In the genomic region with DNA sequence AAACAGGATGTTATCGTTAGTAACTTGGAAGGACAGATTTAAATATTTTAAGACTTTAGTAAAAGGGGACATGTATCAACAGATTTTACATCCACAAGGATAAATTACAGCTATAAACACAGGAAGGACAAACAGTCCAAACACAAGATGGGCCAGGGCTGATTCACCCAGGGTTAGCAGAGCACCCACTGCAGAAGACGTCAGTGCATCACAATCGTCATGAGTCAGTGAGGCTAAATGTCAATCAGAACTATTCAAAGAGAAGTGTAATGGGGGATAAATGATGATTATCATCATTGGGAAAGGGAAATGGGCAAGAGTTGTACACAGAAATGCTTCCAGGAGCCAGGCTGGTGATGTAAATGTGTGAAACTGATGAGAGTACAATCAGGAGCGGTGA, we compare ENCODE assay signal across 28 cellular contexts.
DNase-seq lines count a peak whose midpoint lies in the region; ATAC-seq, FAIRE-seq and TF ChIP-seq lines count a peak whose summit lies in the region.
"Had no signal": no experiment of that assay in that cellular context is flagged by ENCODE, and none has a peak within 500 bp of the region (broad histone marks: within the 10 kb centered on the region; RNA-seq: fewer than 3 reads in every experiment).

No MANE protein-coding gene starts in this region.

- intact Hi-C loops in pancreas (cut with DNase I) (no loop called here), left colon (cut with DNase I, micrococcal nuclease) (no loop called here)

- DNase-seq in AG08396 (ENCODE audit: low spot score) (peak; percentile 24), HT1080 (ENCODE audit: low read depth) (peak; percentile 17), brain microvascular endothelial cell (peak; percentile 76), fibroblast of villous mesenchyme (ENCODE audit: low read depth) (peak; percentile 86), pancreas (no peak), left colon (no peak)
- no peak for DNase-seq in NK-92 treated with Interleukin-12 subunit alpha and Interleukin-12 subunit beta, amount 100 ng/mL, for 24 hours (lab: John Stamatoyannopoulos, UW)
- DNase-seq: activated CD4-positive, CD25-positive, alpha-beta regulatory T cell treated with anti-CD3 and anti-CD28 coated beads, Interleukin-2, amount 50 U/mL, for 72 hours; activated gamma-delta T cell treated with Interleukin-2 at 50 U/mL for 16 hours; amygdala; DND-41; gastrocnemius medialis; hippocampal formation; immature natural killer cell; left ventricle myocardium inferior; MM.1S; natural killer cell; NCI-H1417 treated with DMSO at 0.1 percent for 48 hours; NCI-H510A treated with DMSO at 0.1 percent for 48 hours; ovary; Peyer's patch; SJCRH30; stimulated activated CD4-positive, alpha-beta T cell treated with anti-CD3 and anti-CD28 coated beads, Interleukin-4, amount 100 ng/mL, for 4 hours; stimulated activated naive CD8-positive, alpha-beta T cell treated with anti-CD3 and anti-CD28 coated beads, Interleukin-15, Interleukin-2, amounts not matched to agents 100 U/mL and 50 U/mL, for 24 hours; T-cell had no signal

- FAIRE-seq in pancreas (lab: Jason Lieb, UNC) = no peak

- ATAC-seq in GM21381 (IDR thresholded peaks at IDR 0.05; ENCODE audit: unreplicated experiment) (no peak), pancreas (no peak), left colon (no peak)
- ATAC-seq: gastrocnemius medialis, natural killer cell, T-cell had no signal

- in situ Hi-C loops in brain microvascular endothelial cell (cut with HindIII; ENCODE audit: low pct_ligation_motif_present, low sequenced_read_pairs) = no loop called here

- no peak overlapping the region for H3K4me3 ChIP-seq in brain microvascular endothelial cell (ENCODE audit: low read depth, low read length)
- H3K4me3 ChIP-seq in fibroblast of villous mesenchyme (ENCODE audit: low read depth, low read length) = no peak overlapping the region
- H3K4me3 ChIP-seq in pancreas = no peak overlapping the region
- H3K4me3 ChIP-seq: gastrocnemius medialis, left ventricle myocardium inferior, ovary, Peyer's patch, right atrium auricular region, SJCRH30, vagina had no signal

- no peak for TF ChIP-seq CTCF in brain microvascular endothelial cell (IDR thresholded peaks at IDR 0.05; ENCODE audit: low read depth, low read length, missing control alignments)
- no peak for TF ChIP-seq CTCF in fibroblast of villous mesenchyme (IDR thresholded peaks at IDR 0.05; ENCODE audit: insufficient read depth, low read depth, low read length)
- TF ChIP-seq CTCF in pancreas (IDR thresholded peaks at IDR 0.05) = no peak

- no peaks in the 10 kb centered on the region for H3K9me3 ChIP-seq in pancreas
- H3K9me3 ChIP-seq: gastrocnemius medialis, left ventricle myocardium inferior, ovary, Peyer's patch, right atrium auricular region, SJCRH30, vagina had no signal

- no peak overlapping the region for H3K27ac ChIP-seq in brain microvascular endothelial cell
- H3K27ac ChIP-seq in pancreas = no peak overlapping the region
- H3K27ac ChIP-seq: gastrocnemius medialis, left ventricle myocardium inferior, ovary, Peyer's patch, right atrium auricular region, SJCRH30, vagina had no signal

- 87 to 91% methylated on average over 4 of the region's 4 CpGs for WGBS in pancreas, 2 donors

- H3K4me1 ChIP-seq in pancreas = no peaks in the 10 kb centered on the region
- H3K4me1 ChIP-seq: gastrocnemius medialis, Peyer's patch, SJCRH30, vagina had no signal

- no peaks in the 10 kb centered on the region for H3K27me3 ChIP-seq in brain microvascular endothelial cell (replicated peaks)
- no peaks in the 10 kb centered on the region for H3K27me3 ChIP-seq in pancreas
- H3K27me3 ChIP-seq: gastrocnemius medialis, ovary, Peyer's patch, right atrium auricular region, SJCRH30, vagina had no signal

- H3K36me3 ChIP-seq in brain microvascular endothelial cell (replicated peaks) = no peaks in the 10 kb centered on the region
- no peaks in the 10 kb centered on the region for H3K36me3 ChIP-seq in pancreas
- H3K36me3 ChIP-seq: gastrocnemius medialis, left ventricle myocardium inferior, ovary, Peyer's patch, right atrium auricular region, SJCRH30, vagina had no signal

Comparison
In these comparisons a context has a peak if more than half of its experiments do, and no peak if none do; other contexts are left out.
1. DNase-seq: peak in AG08396 (single experiment), HT1080 (single experiment), brain microvascular endothelial cell (single experiment) and fibroblast of villous mesenchyme (single experiment); none in pancreas (0 of 6), NK-92 treated with Interleukin-12 subunit alpha and Interleukin-12 subunit beta, amount 100 ng/mL, for 24 hours (single experiment) and left colon (0 of 2).